In the genomic region with DNA sequence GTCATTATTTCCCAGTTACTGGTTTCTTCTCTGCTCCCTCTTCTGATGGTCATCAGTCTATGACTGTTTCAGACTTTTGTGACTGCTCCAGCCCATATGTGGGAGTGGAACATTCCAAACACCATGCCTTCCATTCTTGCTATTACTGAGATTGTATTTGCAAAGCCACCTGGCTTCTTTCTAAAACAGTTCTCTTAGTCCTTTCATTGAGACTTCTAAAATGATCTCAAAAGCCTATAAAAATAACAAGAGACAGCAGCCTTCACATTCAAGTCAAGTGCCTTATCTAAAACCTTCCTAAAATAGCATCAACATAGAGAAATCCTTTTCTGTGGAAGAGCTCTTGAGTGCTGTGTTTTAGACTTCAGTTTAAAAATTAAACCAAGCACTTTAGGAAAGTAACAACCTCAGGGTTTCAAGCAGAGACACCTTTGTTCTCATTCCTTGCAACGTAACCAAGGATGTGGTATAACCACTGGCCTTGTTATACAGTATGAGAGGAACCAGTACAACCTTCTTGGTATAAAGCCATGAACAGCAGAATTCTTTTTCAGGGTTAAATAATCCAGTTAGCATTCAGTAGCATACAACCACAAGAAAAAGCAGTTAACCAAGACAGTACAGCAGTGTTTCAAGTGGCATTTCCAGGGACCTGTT, we compare ENCODE assay signal across 10 cellular contexts.
DNase-seq lines count a peak whose midpoint lies in the region; ATAC-seq and TF ChIP-seq lines count a peak whose summit lies in the region.
"Had no signal": no experiment of that assay in that cellular context is flagged by ENCODE, and none has a peak within 500 bp of the region (broad histone marks: within the 10 kb centered on the region; RNA-seq: fewer than 3 reads in every experiment).

No MANE protein-coding gene starts in this region.

- no peaks in the 10 kb centered on the region for H3K9me3 Mint-ChIP-seq in activated CD4-positive, alpha-beta memory T cell treated with anti-CD3 and anti-CD28 coated beads, Interleukin-2, amount 10 ng/mL, durations not matched to agents 7 days and 5 days
- H3K9me3 Mint-ChIP-seq in naive thymus-derived CD4-positive, alpha-beta T cell: peaks cover 0 to under 1% (median 0%) of the 10 kb centered on the region in 11 donors
- H3K9me3 Mint-ChIP-seq in type B pancreatic cell: no peaks in the 10 kb centered on the region
- H3K9me3 Mint-ChIP-seq: neural crest cell had no signal

- POLR2A ChIA-PET in activated CD4-positive, alpha-beta memory T cell treated with anti-CD3 and anti-CD28 coated beads, Interleukin-2, amount 10 ng/mL, durations not matched to agents 7 days and 5 days (lab: Charles Lee): interaction anchor here (0.6 to 4.4 kb wide), 10 partner anchors 9 to 271 kb away, joined by 3 to 48 read pairs (median 9); a partner anchor contains a TSS
- POLR2A ChIA-PET in naive thymus-derived CD4-positive, alpha-beta T cell (lab: Charles Lee): interaction anchor here (0.6 to 2.3 kb wide), 7 partner anchors 9 to 474 kb away, joined by 3 to 11 read pairs (median 3); a partner anchor contains a TSS

- H3K36me3 ChIP-seq in naive thymus-derived CD4-positive, alpha-beta T cell (ENCODE audit: control insufficient read depth in 2 of 3, insufficient read depth in 3 of 3, low read length in 3 of 3): peaks cover 14 to 61% (median 15%) of the 10 kb centered on the region in 3 experiments
- peaks cover 17 to 92% (median 70%) of the 10 kb centered on the region in 4 donors for H3K36me3 ChIP-seq in esophagus muscularis mucosa
- peaks cover 0 to 64% of the 10 kb centered on the region in 2 donors for H3K36me3 ChIP-seq in adrenal gland (replicated peaks in 1 of 2)

- peaks cover 27 to 45% of the 10 kb centered on the region in 2 donors for H3K4me1 ChIP-seq in naive thymus-derived CD4-positive, alpha-beta T cell (ENCODE audit: control insufficient read depth in 2 of 2, insufficient read depth in 2 of 2, low read length in 2 of 2)
- H3K4me1 ChIP-seq in esophagus muscularis mucosa: peaks cover 0 to 9% (median 0%) of the 10 kb centered on the region in 4 donors
- H3K4me1 ChIP-seq in adrenal gland (replicated peaks in 1 of 2): peaks cover 0 to 5% of the 10 kb centered on the region in 2 donors
- H3K4me1 ChIP-seq: body of pancreas had no signal

- TF ChIP-seq CTCF in type B pancreatic cell (conservative IDR thresholded peaks at IDR 0.05): no peak
- no peak for TF ChIP-seq CTCF in esophagus muscularis mucosa (IDR thresholded peaks at IDR 0.05)
- TF ChIP-seq CTCF in adrenal gland (IDR thresholded peaks at IDR 0.05): no peak

- no peaks in the 10 kb centered on the region for H3K9me3 ChIP-seq in naive thymus-derived CD4-positive, alpha-beta T cell (ENCODE audit: control insufficient read depth in 2 of 3, low read length in 3 of 3)
- H3K9me3 ChIP-seq in esophagus muscularis mucosa (no peaks in the 10 kb centered on the region), adrenal gland (replicated peaks in 1 of 3) (no peaks in the 10 kb centered on the region)
- H3K9me3 ChIP-seq: body of pancreas had no signal

- H3K4me1 Mint-ChIP-seq in activated CD4-positive, alpha-beta memory T cell treated with anti-CD3 and anti-CD28 coated beads, Interleukin-2, amount 10 ng/mL, durations not matched to agents 7 days and 5 days: peaks cover 73% of the 10 kb centered on the region
- H3K4me1 Mint-ChIP-seq in naive thymus-derived CD4-positive, alpha-beta T cell: peaks cover 31 to 86% (median 74%) of the 10 kb centered on the region in 7 donors
- peaks cover 11% of the 10 kb centered on the region for H3K4me1 Mint-ChIP-seq in type B pancreatic cell (ENCODE audit: unreplicated experiment)
- H3K4me1 Mint-ChIP-seq: neural crest cell had no signal

- no peak overlapping the region for H3K4me3 ChIP-seq in naive thymus-derived CD4-positive, alpha-beta T cell (ENCODE audit: low read length)
- no peak overlapping the region for H3K4me3 ChIP-seq in esophagus muscularis mucosa
- H3K4me3 ChIP-seq in adrenal gland: no peak overlapping the region
- H3K4me3 ChIP-seq: body of pancreas had no signal

- H3K36me3 Mint-ChIP-seq in activated CD4-positive, alpha-beta memory T cell treated with anti-CD3 and anti-CD28 coated beads, Interleukin-2, amount 10 ng/mL, durations not matched to agents 7 days and 5 days (ENCODE audit: low read depth): peaks cover 84% of the 10 kb centered on the region
- H3K36me3 Mint-ChIP-seq in naive thymus-derived CD4-positive, alpha-beta T cell: peaks cover 19 to 77% (median 65%) of the 10 kb centered on the region in 5 donors
- peaks cover 30% of the 10 kb centered on the region for H3K36me3 Mint-ChIP-seq in type B pancreatic cell

- no peak for DNase-seq in activated CD4-positive, alpha-beta memory T cell treated with anti-CD3 and anti-CD28 coated beads, Interleukin-2, amount 10 ng/mL, durations not matched to agents 7 days and 5 days
- peak in 7 of 9 donors; percentile 56 to 87 (median 79) for DNase-seq in naive thymus-derived CD4-positive, alpha-beta T cell
- DNase-seq in type B pancreatic cell (ENCODE audit: extremely low spot score, unreplicated experiment): no peak
- no peak for DNase-seq in esophagus muscularis mucosa (ENCODE audit: extremely low spot score)
- no peak for DNase-seq in adrenal gland
- DNase-seq in SKM-1 (lab: John Stamatoyannopoulos, UW; ENCODE audit: unreplicated experiment): no peak
- DNase-seq: body of pancreas had no signal

- H3K27ac ChIP-seq in naive thymus-derived CD4-positive, alpha-beta T cell (ENCODE audit: low read depth, low read length): peak overlapping the region; percentile 51
- H3K27ac ChIP-seq in esophagus muscularis mucosa (replicated peaks in 1 of 4) (peak overlapping the region in 1 of 4 donors; percentile 5), adrenal gland (no peak overlapping the region)
- H3K27ac ChIP-seq: body of pancreas had no signal

- ATAC-seq in GM18907 (IDR thresholded peaks at IDR 0.05; ENCODE audit: unreplicated experiment) (peak; percentile 87), HG02678 (IDR thresholded peaks at IDR 0.05; ENCODE audit: unreplicated experiment) (peak; percentile 81)
- peak; percentile 95 for ATAC-seq in naive thymus-derived CD4-positive, alpha-beta T cell
- ATAC-seq: body of pancreas had no signal

- TF ChIP-seq EP300 in esophagus muscularis mucosa (IDR thresholded peaks at IDR 0.05): no peak

- H3K27ac Mint-ChIP-seq in activated CD4-positive, alpha-beta memory T cell treated with anti-CD3 and anti-CD28 coated beads, Interleukin-2, amount 10 ng/mL, durations not matched to agents 7 days and 5 days: peak overlapping the region; percentile 92
- peak overlapping the region; percentile 78 to 94 (median 86) for H3K27ac Mint-ChIP-seq in naive thymus-derived CD4-positive, alpha-beta T cell
- H3K27ac Mint-ChIP-seq in type B pancreatic cell: no peak overlapping the region

- 68% methylated on average over 1 of the region's 1 CpG for WGBS in esophagus muscularis mucosa
- WGBS in adrenal gland, 4 donors: 84 to 97% (median 89%) methylated on average over 1 of the region's 1 CpG

- no peaks in the 10 kb centered on the region for H3K27me3 ChIP-seq in naive thymus-derived CD4-positive, alpha-beta T cell (ENCODE audit: control insufficient read depth in 2 of 2, insufficient read depth in 2 of 2, low read length in 2 of 2)
- H3K27me3 ChIP-seq in esophagus muscularis mucosa (no peaks in the 10 kb centered on the region), adrenal gland (no peaks in the 10 kb centered on the region)
- H3K27me3 ChIP-seq: body of pancreas had no signal

- CTCF ChIA-PET in activated CD4-positive, alpha-beta memory T cell treated with anti-CD3 and anti-CD28 coated beads, Interleukin-2, amount 10 ng/mL, durations not matched to agents 7 days and 5 days (lab: Charles Lee): interaction anchor here (0.6 to 2.1 kb wide), 7 partner anchors 11 to 167 kb away, joined by 3 to 5 read pairs (median 3); no protein-coding TSS in a partner anchor
- CTCF ChIA-PET in naive thymus-derived CD4-positive, alpha-beta T cell (lab: Charles Lee): no interaction called here

- H3K4me3 Mint-ChIP-seq in activated CD4-positive, alpha-beta memory T cell treated with anti-CD3 and anti-CD28 coated beads, Interleukin-2, amount 10 ng/mL, durations not matched to agents 7 days and 5 days: peak overlapping the region; percentile 43
- peak overlapping the region; percentile 8 to 86 (median 54) for H3K4me3 Mint-ChIP-seq in naive thymus-derived CD4-positive, alpha-beta T cell
- no peak overlapping the region for H3K4me3 Mint-ChIP-seq in type B pancreatic cell
- H3K4me3 Mint-ChIP-seq: neural crest cell had no signal

- intact Hi-C loops in naive thymus-derived CD4-positive, alpha-beta T cell (cut with micrococcal nuclease): loop anchor here (1.0 to 5.0 kb wide), 6 partner anchors 12 to 269 kb away; a partner anchor contains a TSS
- intact Hi-C loops in esophagus muscularis mucosa (cut with DNase I) (no loop called here), adrenal gland (cut with DNase I) (loop anchor here in 1 of 2 donors (10.0 kb wide), 1 partner anchor 93 kb away; a partner anchor contains a TSS)

- TF ChIP-seq POLR2A in esophagus muscularis mucosa (IDR thresholded peaks at IDR 0.05; ENCODE audit: low read depth) (no peak), adrenal gland (IDR thresholded peaks at IDR 0.05) (no peak)

- H3K27me3 Mint-ChIP-seq in activated CD4-positive, alpha-beta memory T cell treated with anti-CD3 and anti-CD28 coated beads, Interleukin-2, amount 10 ng/mL, durations not matched to agents 7 days and 5 days: no peaks in the 10 kb centered on the region
- H3K27me3 Mint-ChIP-seq in naive thymus-derived CD4-positive, alpha-beta T cell: no peaks in the 10 kb centered on the region
- H3K27me3 Mint-ChIP-seq in type B pancreatic cell: no peaks in the 10 kb centered on the region

Comparison
In these comparisons a context has a peak if more than half of its experiments do, and no peak if none do; other contexts are left out.
1. DNase-seq: peak in naive thymus-derived CD4-positive, alpha-beta T cell (7 of 9); none in activated CD4-positive, alpha-beta memory T cell treated with anti-CD3 and anti-CD28 coated beads, Interleukin-2, amount 10 ng/mL, durations not matched to agents 7 days and 5 days (single experiment), type B pancreatic cell (single experiment), esophagus muscularis mucosa (single experiment), adrenal gland (0 of 7) and SKM-1 (single experiment).
2. Peak in every context shown above with its lines, with median percentiles within 50 percentile points of each other: ATAC-seq.